ENCODE assay signal across 10 cellular contexts in the genomic region with DNA sequence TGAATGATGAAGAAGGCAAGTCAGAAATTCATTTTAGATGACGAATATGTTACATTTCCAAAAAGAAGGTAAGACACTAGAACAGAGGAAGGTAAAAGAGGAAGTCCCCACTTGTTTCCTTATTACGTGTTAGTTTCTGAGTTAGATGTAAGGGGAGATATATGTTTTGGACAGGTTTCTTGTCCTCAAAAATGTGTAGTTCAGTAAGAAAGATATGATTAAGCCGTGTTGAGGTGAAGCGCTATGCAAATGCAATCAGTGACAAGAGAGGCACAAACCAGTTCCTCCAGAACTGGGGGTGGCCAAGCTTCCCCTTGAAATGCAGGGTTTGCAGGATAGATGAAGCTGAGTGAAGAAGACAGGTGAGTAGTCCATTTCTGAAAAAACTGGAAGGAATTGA.
A peak's percentile ranks its signal among the peaks of the same experiment; 100 is the strongest.
DNase-seq lines count a peak whose midpoint lies in the region; ATAC-seq lines count a peak whose summit lies in the region.
"Had no signal": no experiment of that assay in that cellular context is flagged by ENCODE, and none has a peak within 500 bp of the region (broad histone marks: within the 10 kb centered on the region; RNA-seq: fewer than 3 reads in every experiment).

No MANE protein-coding gene starts in this region.

- no peaks in the 10 kb centered on the region for H3K36me3 ChIP-seq in CD4-positive, CD25-positive, alpha-beta regulatory T cell (ENCODE audit: control insufficient read depth, insufficient read depth, low read length)
- no peaks in the 10 kb centered on the region for H3K36me3 ChIP-seq in SJCRH30
- H3K36me3 ChIP-seq: ascending aorta, BLaER1 had no signal

- no peaks in the 10 kb centered on the region for H3K27me3 Mint-ChIP-seq in CD4-positive, CD25-positive, alpha-beta regulatory T cell
- H3K27me3 Mint-ChIP-seq in activated naive CD4-positive, alpha-beta T cell treated with anti-CD3 and anti-CD28 coated beads for 36 hours (ENCODE audit: low read depth), result peaks cover 4% of the 10 kb centered on the region

- no peaks in the 10 kb centered on the region for H3K36me3 Mint-ChIP-seq in CD4-positive, CD25-positive, alpha-beta regulatory T cell
- no peaks in the 10 kb centered on the region for H3K36me3 Mint-ChIP-seq in activated naive CD4-positive, alpha-beta T cell treated with anti-CD3 and anti-CD28 coated beads for 36 hours (ENCODE audit: low read depth)

- H3K9me3 ChIP-seq in CD4-positive, CD25-positive, alpha-beta regulatory T cell (ENCODE audit: control insufficient read depth in 2 of 2, low read length in 2 of 2), result peaks cover 0 to 2% of the 10 kb centered on the region in 2 experiments
- 0 out of 2 replicates have a peak, but pooled peaks cover 2% of the 10 kb centered on the region for H3K9me3 ChIP-seq in SJCRH30 (replicated peaks)
- H3K9me3 ChIP-seq: ascending aorta had no signal

- no peaks in the 10 kb centered on the region for H3K27me3 ChIP-seq in CD4-positive, CD25-positive, alpha-beta regulatory T cell (ENCODE audit: control insufficient read depth, insufficient read depth, low read length)
- H3K27me3 ChIP-seq in SJCRH30, result no peaks in the 10 kb centered on the region
- H3K27me3 ChIP-seq: ascending aorta, BLaER1 had no signal

- H3K4me1 Mint-ChIP-seq in CD4-positive, CD25-positive, alpha-beta regulatory T cell, result peaks cover 7 to 19% (median 14%) of the 10 kb centered on the region in 4 donors
- peaks cover 42% of the 10 kb centered on the region for H3K4me1 Mint-ChIP-seq in activated naive CD4-positive, alpha-beta T cell treated with anti-CD3 and anti-CD28 coated beads for 36 hours (ENCODE audit: low read depth)

- intact Hi-C loops in activated naive CD4-positive, alpha-beta T cell treated with anti-CD3 and anti-CD28 coated beads for 36 hours (cut with micrococcal nuclease), result loop anchor here (1.0 to 5.0 kb wide), 10 partner anchors 16 to 536 kb away; no protein-coding TSS in a partner anchor

- peak overlapping the region; percentile 10 to 60 (median 44) for H3K27ac Mint-ChIP-seq in CD4-positive, CD25-positive, alpha-beta regulatory T cell
- peak overlapping the region; percentile 93 for H3K27ac Mint-ChIP-seq in activated naive CD4-positive, alpha-beta T cell treated with anti-CD3 and anti-CD28 coated beads for 36 hours

- peak; percentile 16 to 22 for ATAC-seq in CD4-positive, CD25-positive, alpha-beta regulatory T cell (ENCODE audit: low read depth in 2 of 2)
- ATAC-seq in GM18870 (IDR thresholded peaks at IDR 0.05; ENCODE audit: unreplicated experiment), result peak; percentile 64

- H3K4me1 ChIP-seq in CD4-positive, CD25-positive, alpha-beta regulatory T cell (ENCODE audit: control insufficient read depth, insufficient read depth, low read length, poor library complexity, severe bottlenecking), result peaks cover 7% of the 10 kb centered on the region
- H3K4me1 ChIP-seq in SJCRH30, result no peaks in the 10 kb centered on the region
- H3K4me1 ChIP-seq: ascending aorta had no signal

- CTCF ChIA-PET in activated naive CD4-positive, alpha-beta T cell treated with anti-CD3 and anti-CD28 coated beads for 36 hours (lab: Charles Lee), result interaction anchor here (0.7 kb wide), 1 partner anchor 292 kb away, joined by 3 read pairs; no protein-coding TSS in a partner anchor

- peak overlapping the region; percentile 60 to 84 (median 78) for H3K4me3 Mint-ChIP-seq in CD4-positive, CD25-positive, alpha-beta regulatory T cell
- H3K4me3 Mint-ChIP-seq in activated naive CD4-positive, alpha-beta T cell treated with anti-CD3 and anti-CD28 coated beads for 36 hours, result peak overlapping the region; percentile 39

- H3K27ac ChIP-seq in CD4-positive, CD25-positive, alpha-beta regulatory T cell (ENCODE audit: insufficient read depth, low read length, poor library complexity, severe bottlenecking), result no peak overlapping the region
- no peak overlapping the region for H3K27ac ChIP-seq in SJCRH30
- H3K27ac ChIP-seq: ascending aorta, BLaER1 had no signal

- H3K4me3 ChIP-seq in CD4-positive, CD25-positive, alpha-beta regulatory T cell (ENCODE audit: low read depth, low read length), result peak overlapping the region; percentile 94
- no peak overlapping the region for H3K4me3 ChIP-seq in SJCRH30
- H3K4me3 ChIP-seq: ascending aorta, BLaER1 had no signal

- peak in 1 of 3 donors; percentile 76 for DNase-seq in CD4-positive, CD25-positive, alpha-beta regulatory T cell
- peak; percentile 5 to 20 for DNase-seq in Kasumi-1 (lab: John Stamatoyannopoulos, UW)
- DNase-seq in activated naive CD4-positive, alpha-beta T cell treated with anti-CD3 and anti-CD28 coated beads for 36 hours, result peak; percentile 68
- DNase-seq in NCI-H345 treated with DMSO at 0.1 percent for 48 hours (lab: John Stamatoyannopoulos, UW; ENCODE audit: unreplicated experiment), result no peak
- no peak for DNase-seq in NCI-H1436 treated with DMSO at 0.1 percent for 48 hours (lab: John Stamatoyannopoulos, UW)
- no peak for DNase-seq in NCI-H1092 treated with DMSO at 0.1 percent for 48 hours (lab: John Stamatoyannopoulos, UW)
- no peak for DNase-seq in SJCRH30

- peaks cover 0 to 3% (median 0%) of the 10 kb centered on the region in 7 donors for H3K9me3 Mint-ChIP-seq in CD4-positive, CD25-positive, alpha-beta regulatory T cell
- peaks cover 3% of the 10 kb centered on the region for H3K9me3 Mint-ChIP-seq in activated naive CD4-positive, alpha-beta T cell treated with anti-CD3 and anti-CD28 coated beads for 36 hours

Comparison
In these comparisons a context has a peak if more than half of its experiments do, and no peak if none do; other contexts are left out.
1. DNase-seq: peak in Kasumi-1 (2 of 2) and activated naive CD4-positive, alpha-beta T cell treated with anti-CD3 and anti-CD28 coated beads for 36 hours (single experiment); none in NCI-H345 treated with DMSO at 0.1 percent for 48 hours (single experiment), NCI-H1436 treated with DMSO at 0.1 percent for 48 hours (single experiment), NCI-H1092 treated with DMSO at 0.1 percent for 48 hours (single experiment) and SJCRH30 (0 of 2).